1 cellular context compared by ENCODE assay signal in the genomic region with DNA sequence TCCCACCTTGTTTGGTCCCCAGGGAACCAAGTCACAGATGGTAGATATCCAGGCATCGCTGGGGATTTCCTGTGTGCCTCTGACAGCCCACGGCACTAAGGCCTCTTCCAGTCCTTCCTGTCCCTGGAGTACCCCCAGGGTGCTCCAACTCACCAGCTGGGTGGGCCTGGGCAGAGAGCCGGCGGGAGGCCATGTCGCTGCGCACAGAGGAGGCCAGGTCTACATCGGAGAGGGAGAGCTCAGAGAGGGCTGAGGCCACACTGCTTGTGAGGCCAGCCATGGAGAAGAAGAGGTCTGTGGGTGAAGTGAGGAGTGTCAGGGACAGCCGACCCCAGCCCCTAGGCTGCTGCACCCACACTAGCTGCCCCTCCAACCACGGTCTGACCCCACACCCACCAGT.
TF ChIP-seq lines count a peak whose summit lies in the region.

No MANE protein-coding gene starts in this region.

TF ChIP-seq in K562, 482 proteins besides CTCF, POLR2A, EP300 and RAD21:
- no peak; the same call in 1 of the 2 replicates for TF ChIP-seq POLR2G (IDR thresholded peaks at IDR 0.05; ENCODE audit: low read depth, low read length)
- TF ChIP-seq, protein P1, sequence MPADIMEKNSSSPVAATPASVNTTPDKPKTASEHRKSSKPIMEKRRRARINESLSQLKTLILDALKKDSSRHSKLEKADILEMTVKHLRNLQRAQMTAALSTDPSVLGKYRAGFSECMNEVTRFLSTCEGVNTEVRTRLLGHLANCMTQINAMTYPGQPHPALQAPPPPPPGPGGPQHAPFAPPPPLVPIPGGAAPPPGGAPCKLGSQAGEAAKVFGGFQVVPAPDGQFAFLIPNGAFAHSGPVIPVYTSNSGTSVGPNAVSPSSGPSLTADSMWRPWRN (IDR thresholded peaks at IDR 0.05; ENCODE audit: low read depth): no peak
- TF ChIP-seq PURB (CRISPR knock-in tag; IDR thresholded peaks at IDR 0.05; ENCODE audit: low read depth): no peak
- no peak for TF ChIP-seq KLF16 (IDR thresholded peaks at IDR 0.05)
- no peak for TF ChIP-seq HDAC1 (IDR thresholded peaks at IDR 0.05)
- TF ChIP-seq ARHGAP35 (IDR thresholded peaks at IDR 0.05; ENCODE audit: partially characterized antibody): no peak
- TF ChIP-seq RBFOX2 (IDR thresholded peaks at IDR 0.05; ENCODE audit: low read depth, low read length): peak; percentile 9; the same call in 1 of the 2 replicates
- TF ChIP-seq SREBF1 (IDR thresholded peaks at IDR 0.05; ENCODE audit: borderline replicate concordance, low read depth, low read length): no peak
- TF ChIP-seq TCF7L2 (IDR thresholded peaks at IDR 0.05; ENCODE audit: low read depth, low read length): no peak
